In the genomic region with DNA sequence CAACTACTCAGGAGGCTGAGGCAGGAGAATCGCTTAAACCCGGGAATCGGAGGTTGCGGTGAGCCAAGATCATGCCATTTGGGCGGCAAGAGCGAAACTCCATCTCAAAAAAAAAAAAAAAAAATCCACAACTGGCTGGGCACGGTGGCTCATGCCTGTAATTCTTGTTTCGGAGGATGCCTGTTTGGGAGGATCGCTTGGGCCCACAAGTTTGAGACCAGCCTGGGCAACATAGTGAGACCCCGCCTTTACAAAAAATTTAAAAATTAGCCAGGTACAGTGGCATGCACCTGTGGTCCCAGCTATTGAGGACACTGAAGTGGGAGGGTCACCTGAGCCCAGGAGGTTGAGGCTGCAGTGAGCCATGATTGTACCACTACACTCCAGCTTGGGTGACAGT, we compare ENCODE assay signal across 13 cellular contexts.
"Had no signal": no experiment of that assay in that cellular context is flagged by ENCODE, and none has a peak within 500 bp of the region (broad histone marks: within the 10 kb centered on the region; RNA-seq: fewer than 3 reads in every experiment).

No MANE protein-coding gene starts in this region.

- H3K27ac Mint-ChIP-seq: activated CD4-positive, alpha-beta memory T cell treated with anti-CD3 and anti-CD28 coated beads for 36 hours; activated T-helper 1 cell treated with anti-CD3 and anti-CD28 coated beads, Interleukin-12 subunit alpha, Interleukin-12 subunit beta, Interleukin-2, Interleukin-4 antibody, amounts not matched to agents 30 ng/mL and 10 ng/mL and 1 ng/mL, durations not matched to agents 14 hours and 24 hours and 36 hours had no signal

- H3K27me3 Mint-ChIP-seq: activated CD4-positive, alpha-beta memory T cell treated with anti-CD3 and anti-CD28 coated beads for 36 hours had no signal

- H3K4me3 Mint-ChIP-seq: activated CD4-positive, alpha-beta memory T cell treated with anti-CD3 and anti-CD28 coated beads for 36 hours; activated T-helper 1 cell treated with anti-CD3 and anti-CD28 coated beads, Interleukin-12 subunit alpha, Interleukin-12 subunit beta, Interleukin-2, Interleukin-4 antibody, amounts not matched to agents 30 ng/mL and 10 ng/mL and 1 ng/mL, durations not matched to agents 14 hours and 24 hours and 36 hours; T-helper 2 cell treated with Interferon-gamma antibody and Interleukin-4, amounts not matched to agents 5 μg/mL and 100 μg/mL, for 36 hours had no signal

- H3K4me3 ChIP-seq: hepatocyte, tibial nerve had no signal

- H2AFZ ChIP-seq: hepatocyte, parathyroid adenoma had no signal

- H3K9ac ChIP-seq: parathyroid adenoma had no signal

- H3K9me3 ChIP-seq: tibial nerve had no signal

- H3K9me3 Mint-ChIP-seq: activated CD4-positive, alpha-beta memory T cell treated with anti-CD3 and anti-CD28 coated beads for 36 hours; activated T-helper 1 cell treated with anti-CD3 and anti-CD28 coated beads, Interleukin-12 subunit alpha, Interleukin-12 subunit beta, Interleukin-2, Interleukin-4 antibody, amounts not matched to agents 30 ng/mL and 10 ng/mL and 1 ng/mL, durations not matched to agents 14 hours and 24 hours and 36 hours; neural crest cell; T-helper 2 cell treated with Interferon-gamma antibody and Interleukin-4, amounts not matched to agents 5 μg/mL and 100 μg/mL, for 36 hours had no signal

- H3K4me2 ChIP-seq: hepatocyte had no signal

- H3K79me2 ChIP-seq: hepatocyte, parathyroid adenoma had no signal

- DNase-seq: activated CD4-positive, alpha-beta memory T cell treated with anti-CD3 and anti-CD28 coated beads for 36 hours; activated CD4-positive, CD25-positive, alpha-beta regulatory T cell treated with anti-CD3 and anti-CD28 coated beads, Interleukin-2, amount 50 U/mL, for 72 hours; activated naive CD4-positive, alpha-beta T cell; central memory CD4-positive, alpha-beta T cell; cortex of kidney; left ventricle myocardium superior; mesendoderm had no signal

- ATAC-seq: left ventricle myocardium superior had no signal

- H3K27ac ChIP-seq: parathyroid adenoma had no signal

- H3K27me3 ChIP-seq: hepatocyte, tibial nerve had no signal
